Comparison of ENCODE assay signal across 12 cellular contexts in genomic region chr6:37049735-37049989, GRCh38. TPM values are rescaled to one million over a fixed set of nuclear protein-coding genes. Genes with fewer than 3 reads are reported as not detected.
A peak's percentile ranks its signal among the peaks of the same experiment; 100 is the strongest.
DNase-seq lines count a peak whose midpoint lies in the region; ATAC-seq and TF ChIP-seq lines count a peak whose summit lies in the region.
"Had no signal": no experiment of that assay in that cellular context is flagged by ENCODE, and none has a peak within 500 bp of the region (broad histone marks: within the 10 kb centered on the region; RNA-seq: fewer than 3 reads in every experiment).

No MANE protein-coding gene starts in this region.

- H3K9ac ChIP-seq in MM.1S (ENCODE audit: low read length), result peak overlapping the region; percentile 24; the same call in 1 of the 2 replicates

- no peaks in the 10 kb centered on the region for H3K79me2 ChIP-seq in MM.1S (ENCODE audit: low read length)

- no peaks in the 10 kb centered on the region for H3K9me3 Mint-ChIP-seq in T-helper 1 cell treated with Interleukin-12 subunit alpha and Interleukin-12 subunit beta and Interleukin-4 antibody, amounts not matched to agents 30 μg/mL and 1 μg/mL, for 36 hours
- no peaks in the 10 kb centered on the region for H3K9me3 Mint-ChIP-seq in dendritic cell treated with granulocyte-macrophage colony-stimulating factor and Interleukin-4, amounts not matched to agents 40 ng/mL and 50 ng/mL, for 4 days
- no peaks in the 10 kb centered on the region for H3K9me3 Mint-ChIP-seq in WTC11

- H3K4me1 ChIP-seq in MM.1S (ENCODE audit: low read length) (peaks cover 49% of the 10 kb centered on the region), spleen (peaks cover 33 to 65% (median 54%) of the 10 kb centered on the region in 6 donors)

- H3K27ac Mint-ChIP-seq in T-helper 1 cell treated with Interleukin-12 subunit alpha and Interleukin-12 subunit beta and Interleukin-4 antibody, amounts not matched to agents 30 μg/mL and 1 μg/mL, for 36 hours, result peak overlapping the region; percentile 98
- H3K27ac Mint-ChIP-seq in dendritic cell treated with granulocyte-macrophage colony-stimulating factor and Interleukin-4, amounts not matched to agents 40 ng/mL and 50 ng/mL, for 4 days, result peak overlapping the region; percentile 85
- H3K27ac Mint-ChIP-seq in WTC11, result no peak overlapping the region

- H3K9me2 ChIP-seq in MM.1S (replicated peaks; ENCODE audit: insufficient read depth, low read length), result no peaks in the 10 kb centered on the region

- H3K36me3 Mint-ChIP-seq in T-helper 1 cell treated with Interleukin-12 subunit alpha and Interleukin-12 subunit beta and Interleukin-4 antibody, amounts not matched to agents 30 μg/mL and 1 μg/mL, for 36 hours (ENCODE audit: low read depth), result peaks cover 11% of the 10 kb centered on the region
- H3K36me3 Mint-ChIP-seq in dendritic cell treated with granulocyte-macrophage colony-stimulating factor and Interleukin-4, amounts not matched to agents 40 ng/mL and 50 ng/mL, for 4 days (ENCODE audit: low read depth), result no peaks in the 10 kb centered on the region
- H3K36me3 Mint-ChIP-seq in WTC11, result no peaks in the 10 kb centered on the region

- TF ChIP-seq CTCF in MM.1S (IDR thresholded peaks at IDR 0.05; ENCODE audit: low read length) (no peak), spleen (IDR thresholded peaks at IDR 0.05 in 8 of 11, conservative IDR thresholded peaks at IDR 0.05 in 3 of 11) (no peak), WTC11 (IDR thresholded peaks at IDR 0.05) (no peak)

- POLR2A ChIA-PET in WTC11 (lab: Charles Lee), result no interaction called here

- TF ChIP-seq POLR2A in spleen (IDR thresholded peaks at IDR 0.05), result no peak

- no peaks in the 10 kb centered on the region for H3K27me3 ChIP-seq in MM.1S (replicated peaks; ENCODE audit: insufficient read depth, low read length)
- no peaks in the 10 kb centered on the region for H3K27me3 ChIP-seq in spleen (replicated peaks in 1 of 7)

- no peak for DNase-seq in T-helper 1 cell
- no peak for DNase-seq in MM.1S
- no peak for DNase-seq in spleen
- no peak for DNase-seq in WTC11 (ENCODE audit: low spot score)
- no peak for DNase-seq in NCI-H1436 treated with DMSO at 0.1 percent for 48 hours (lab: John Stamatoyannopoulos, UW)
- DNase-seq: DMS 273 treated with DMSO at 0.1 percent for 48 hours, NCI-H345 had no signal

- peak overlapping the region; percentile 42 for H3K4me2 ChIP-seq in MM.1S (ENCODE audit: low read depth, low read length)

- 63 to 76% (median 72%) methylated on average over 5 of the region's 5 CpGs for WGBS in spleen, 5 donors

- peak overlapping the region; percentile 43 for H3K4me3 ChIP-seq in MM.1S (ENCODE audit: low read length)
- peak overlapping the region in 3 of 8 donors; percentile 10 to 54 (median 24) for H3K4me3 ChIP-seq in spleen

- peaks cover 10% of the 10 kb centered on the region for H3F3A ChIP-seq in MM.1S (ENCODE audit: insufficient read depth, low read length)

- CTCF ChIA-PET in WTC11 (lab: Charles Lee), result interaction anchor here (1.4 to 5.5 kb wide), 2 partner anchors 121 to 128 kb away, joined by 3 to 70 read pairs; partner anchors contain the start of gene PIM1

- H3K27ac ChIP-seq in MM.1S (ENCODE audit: low read length) (peak overlapping the region; percentile 93; the same call in 1 of the 2 replicates), spleen (peak overlapping the region; percentile 73 to 94 (median 85))
- H3K27ac ChIP-seq: 22Rv1 had no signal

- ATAC-seq in GM21825 (IDR thresholded peaks at IDR 0.05; ENCODE audit: unreplicated experiment), result no peak
- ATAC-seq in WTC11, result no peak

- no peaks in the 10 kb centered on the region for H4K20me1 ChIP-seq in MM.1S (ENCODE audit: insufficient read depth, low read length)

- intact Hi-C loops in dendritic cell treated with granulocyte-macrophage colony-stimulating factor and Interleukin-4, amounts not matched to agents 40 ng/mL and 50 ng/mL, for 4 days (cut with micrococcal nuclease), result no loop called here
- intact Hi-C loops in spleen (cut with DNase I; ENCODE audit: low total_unique reads), result no loop called here

- H3K36me3 ChIP-seq in MM.1S (replicated peaks; ENCODE audit: insufficient read depth, low read length) (no peaks in the 10 kb centered on the region), spleen (no peaks in the 10 kb centered on the region)

- peak overlapping the region; percentile 95 for H3K4me3 Mint-ChIP-seq in T-helper 1 cell treated with Interleukin-12 subunit alpha and Interleukin-12 subunit beta and Interleukin-4 antibody, amounts not matched to agents 30 μg/mL and 1 μg/mL, for 36 hours
- H3K4me3 Mint-ChIP-seq in dendritic cell treated with granulocyte-macrophage colony-stimulating factor and Interleukin-4, amounts not matched to agents 40 ng/mL and 50 ng/mL, for 4 days, result peak overlapping the region; percentile 11
- no peak overlapping the region for H3K4me3 Mint-ChIP-seq in WTC11

- H2AFZ ChIP-seq in MM.1S (ENCODE audit: low read length), result no peak overlapping the region

- peaks cover 69% of the 10 kb centered on the region for H3K4me1 Mint-ChIP-seq in T-helper 1 cell treated with Interleukin-12 subunit alpha and Interleukin-12 subunit beta and Interleukin-4 antibody, amounts not matched to agents 30 μg/mL and 1 μg/mL, for 36 hours (ENCODE audit: low read depth)
- peaks cover 63% of the 10 kb centered on the region for H3K4me1 Mint-ChIP-seq in dendritic cell treated with granulocyte-macrophage colony-stimulating factor and Interleukin-4, amounts not matched to agents 40 ng/mL and 50 ng/mL, for 4 days (ENCODE audit: low read depth)
- H3K4me1 Mint-ChIP-seq in WTC11, result peaks cover 20% of the 10 kb centered on the region

- no peaks in the 10 kb centered on the region for H3K27me3 Mint-ChIP-seq in T-helper 1 cell treated with Interleukin-12 subunit alpha and Interleukin-12 subunit beta and Interleukin-4 antibody, amounts not matched to agents 30 μg/mL and 1 μg/mL, for 36 hours (ENCODE audit: low read depth)
- peaks cover 18% of the 10 kb centered on the region for H3K27me3 Mint-ChIP-seq in dendritic cell treated with granulocyte-macrophage colony-stimulating factor and Interleukin-4, amounts not matched to agents 40 ng/mL and 50 ng/mL, for 4 days
- no peaks in the 10 kb centered on the region for H3K27me3 Mint-ChIP-seq in WTC11 (ENCODE audit: low read depth)

- no peaks in the 10 kb centered on the region for H3K9me3 ChIP-seq in MM.1S (replicated peaks; ENCODE audit: insufficient read depth, low read length)
- no peaks in the 10 kb centered on the region for H3K9me3 ChIP-seq in spleen

TF ChIP-seq in WTC11, 78 proteins besides CTCF, POLR2A, EP300 and RAD21 (continues in another document):
- TF ChIP-seq USF2 (CRISPR knock-in tag; IDR thresholded peaks at IDR 0.05), result no peak
- no peak for TF ChIP-seq STAT6 (CRISPR knock-in tag; conservative IDR thresholded peaks at IDR 0.05; ENCODE audit: low read depth)
- no peak for TF ChIP-seq IRF2 (CRISPR knock-in tag; IDR thresholded peaks at IDR 0.05; ENCODE audit: borderline replicate concordance, low read depth)
- TF ChIP-seq ATF1 (CRISPR knock-in tag; IDR thresholded peaks at IDR 0.05), result no peak
- no peak for TF ChIP-seq RELA (CRISPR knock-in tag; IDR thresholded peaks at IDR 0.05; ENCODE audit: borderline replicate concordance)
- TF ChIP-seq MYBL2 (CRISPR knock-in tag; IDR thresholded peaks at IDR 0.05), result no peak
- no peak for TF ChIP-seq TP53 (CRISPR knock-in tag; IDR thresholded peaks at IDR 0.05)
- no peak for TF ChIP-seq ZSCAN18 (CRISPR knock-in tag; IDR thresholded peaks at IDR 0.05)

RNA-seq across cellular contexts. Expression of gene FGD2, which starts 44.2 kb away (rescaled TPM):
- total RNA-seq in spleen (100 to 1,000 TPM; 200 to 426 (median 316) TPM), WTC11 (2021) (0.31 to 0.78 TPM (median 0.44 TPM) in 3 replicates)
- polyA plus RNA-seq in spleen, result 100 to 1,000 TPM in 1 of 3 donors, 10 to 100 TPM in 2; 63.4 to 121 (median 84.2) TPM
- total RNA-seq: RPMI7951 had no signal

Comparison
In these comparisons a context has a peak if more than half of its experiments do, and no peak if none do; other contexts are left out.
1. RNA of gene FGD2, which starts 44.2 kb away (total RNA-seq): 200 to 426 TPM in spleen; 0.31 to 0.78 TPM in WTC11; every median in the first group is over 100 times any median in the second.